In genomic region chr17:7041607-7042506, GRCh38 we compare ENCODE assay signal across 1 cellular context.
TF ChIP-seq lines count a peak whose summit lies in the region.

No MANE protein-coding gene starts in this region.

TF ChIP-seq in A549, 52 proteins besides CTCF, POLR2A, EP300 and RAD21:
- TF ChIP-seq CBX2 (IDR thresholded peaks at IDR 0.05; ENCODE audit: borderline replicate concordance, low read depth) (no peak), EHF (CRISPR knock-in tag; IDR thresholded peaks at IDR 0.05) (no peak), PHF8 (IDR thresholded peaks at IDR 0.05; ENCODE audit: borderline replicate concordance, low read depth) (no peak), TP53 (CRISPR knock-in tag; IDR thresholded peaks at IDR 0.05) (no peak), CHD4 (IDR thresholded peaks at IDR 0.05; ENCODE audit: borderline replicate concordance) (no peak), ESRRA (IDR thresholded peaks at IDR 0.05; ENCODE audit: borderline replicate concordance, low read length) (no peak), ZC3H11A (IDR thresholded peaks at IDR 0.05) (no peak), KDM5A (IDR thresholded peaks at IDR 0.05) (no peak), RNF2 (IDR thresholded peaks at IDR 0.05; ENCODE audit: borderline replicate concordance, low read depth) (no peak), HES2 (IDR thresholded peaks at IDR 0.05) (no peak), JUN (IDR thresholded peaks at IDR 0.05) (no peak), JUNB (IDR thresholded peaks at IDR 0.05) (no peak), ZNF302 (CRISPR knock-in tag; IDR thresholded peaks at IDR 0.05) (no peak), REST (IDR thresholded peaks at IDR 0.05) (no peak), GATA3 (IDR thresholded peaks at IDR 0.05; ENCODE audit: borderline replicate concordance) (no peak), BCL3 (IDR thresholded peaks at IDR 0.05) (no peak), CBX8 (IDR thresholded peaks at IDR 0.05) (no peak)
